26 cellular contexts compared by ENCODE assay signal in the genomic region with DNA sequence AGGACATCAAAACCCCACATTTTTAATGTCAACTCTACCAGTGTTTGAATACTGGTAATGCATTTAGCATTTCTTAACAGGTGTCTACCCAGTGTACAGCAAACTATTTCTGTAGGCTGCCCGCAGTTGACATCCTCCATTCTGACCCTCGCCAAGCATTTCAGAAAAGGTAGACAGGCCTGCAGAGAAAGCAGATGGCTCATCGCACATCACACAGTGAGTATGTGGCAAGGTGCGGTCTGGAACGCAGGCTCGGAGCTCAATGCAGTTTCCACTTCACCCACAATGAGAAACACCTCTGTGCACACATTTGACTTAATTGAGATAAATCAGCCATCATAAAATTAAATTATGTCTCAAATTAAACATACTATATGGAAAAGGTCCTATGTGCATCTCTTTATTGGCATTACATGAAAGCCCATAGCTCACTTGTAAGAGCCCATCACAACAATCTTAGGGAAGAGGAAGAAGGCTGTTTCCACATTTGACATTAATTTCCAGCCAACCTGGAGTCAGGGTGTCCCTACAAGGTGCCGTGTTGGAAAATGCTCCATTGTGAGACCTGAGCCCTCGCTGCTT.
"Had no signal": no experiment of that assay in that cellular context is flagged by ENCODE, and none has a peak within 500 bp of the region (broad histone marks: within the 10 kb centered on the region; RNA-seq: fewer than 3 reads in every experiment).

No MANE protein-coding gene starts in this region.

- H3K4me1 Mint-ChIP-seq: naive B cell, natural killer cell had no signal

- H3K9me3 ChIP-seq: pancreas, prostate gland, suprapubic skin, thoracic aorta, tibial artery, upper lobe of right lung had no signal

- H3K4me3 Mint-ChIP-seq: mesothelial cell of epicardium; naive B cell; natural killer cell; stimulated activated naive CD8-positive, alpha-beta T cell treated with anti-CD3 and anti-CD28 coated beads, Interleukin-15, Interleukin-2, amounts not matched to agents 100 ng/mL and 50 ng/mL, for 24 hours had no signal

- H3K27ac Mint-ChIP-seq: mesothelial cell of epicardium; naive B cell; natural killer cell; stimulated activated naive CD8-positive, alpha-beta T cell treated with anti-CD3 and anti-CD28 coated beads, Interleukin-15, Interleukin-2, amounts not matched to agents 100 ng/mL and 50 ng/mL, for 24 hours had no signal

- H3K27me3 Mint-ChIP-seq: naive B cell had no signal

- H3K9me3 Mint-ChIP-seq: natural killer cell had no signal

- ATAC-seq: left colon, natural killer cell, pancreas, right cardiac atrium, sciatic nerve, upper lobe of right lung had no signal

- H3K27me3 ChIP-seq: pancreas, suprapubic skin, tibial artery, upper lobe of right lung had no signal

- H3K4me1 ChIP-seq: left ventricle myocardium inferior, pancreas, prostate gland, suprapubic skin, tibial artery, upper lobe of right lung had no signal

- H3K27ac ChIP-seq: left ventricle myocardium inferior, pancreas, prostate gland, skin epidermis, suprapubic skin, thoracic aorta, tibial artery, upper lobe of right lung had no signal

- DNase-seq: hippocampal formation; left colon; left ventricle myocardium inferior; mesendoderm; naive B cell; natural killer cell; nucleus accumbens; pancreas; posterior cingulate gyrus; retina; right cardiac atrium; stimulated activated CD4-positive, alpha-beta T cell treated with anti-CD3 and anti-CD28 coated beads, Interleukin-12 subunit alpha, Interleukin-12 subunit beta, amount 100 ng/mL, for 4 hours; stimulated activated CD4-positive, alpha-beta T cell treated with anti-CD3 and anti-CD28 coated beads, Interleukin-15, amount 100 ng/mL, for 24 hours; stimulated activated CD4-positive, alpha-beta T cell treated with anti-CD3 and anti-CD28 coated beads, Interleukin-2, amount 100 ng/mL, for 24 hours; stimulated activated CD4-positive, alpha-beta T cell treated with anti-CD3 and anti-CD28 coated beads, Interleukin-4, amount 100 ng/mL, for 1 hour; stimulated activated naive CD4-positive, alpha-beta T cell; tibial artery; trophoblast cell; upper lobe of right lung had no signal

- H3K36me3 Mint-ChIP-seq: mesothelial cell of epicardium, naive B cell, natural killer cell had no signal
